ENCODE assay signal across 8 cellular contexts in the genomic region with DNA sequence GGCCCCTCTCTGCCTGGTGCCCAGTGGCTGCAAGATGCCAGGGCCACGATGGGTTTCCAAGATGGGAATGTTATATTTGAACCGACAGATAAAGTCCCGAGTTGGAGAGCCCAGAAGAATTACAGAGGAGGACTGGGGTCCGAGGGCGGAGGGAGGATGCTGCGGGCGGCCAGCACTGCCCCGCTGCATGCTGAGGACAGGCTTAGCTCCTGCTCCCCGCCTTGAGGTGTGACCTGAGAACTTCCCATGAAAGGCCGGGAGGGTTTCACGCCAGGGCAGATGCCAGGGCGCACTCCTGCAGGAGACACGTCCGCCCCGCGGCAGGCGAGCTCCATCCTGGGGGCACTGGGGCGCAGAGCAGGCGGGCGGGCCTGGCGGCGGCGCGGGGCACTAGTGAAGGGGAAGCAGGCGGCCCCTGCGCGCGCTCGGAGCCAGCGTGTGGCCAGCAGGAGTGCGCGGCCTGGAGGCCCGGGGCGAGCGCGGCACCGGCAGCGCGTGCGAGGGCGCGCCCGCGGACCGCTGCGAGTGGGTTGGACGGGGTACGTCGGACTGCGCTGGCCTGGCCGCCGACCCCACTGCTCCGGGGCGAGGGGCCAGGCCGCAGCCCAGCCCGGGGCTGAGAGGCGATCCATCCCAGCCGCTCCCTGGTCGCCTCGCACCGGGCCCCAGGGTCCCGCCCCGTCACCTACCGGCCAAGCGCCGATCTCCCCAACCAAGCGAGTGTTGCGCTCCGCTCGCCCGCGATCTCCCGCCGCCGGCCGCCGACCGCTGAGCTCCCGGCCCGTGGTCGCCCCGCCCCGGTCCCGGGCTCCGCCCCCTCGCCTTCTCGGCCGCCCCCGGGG. TPM values are rescaled to one million over a fixed set of nuclear protein-coding genes. Genes with fewer than 3 reads are reported as not detected.
DNase-seq lines count a peak whose midpoint lies in the region; ATAC-seq, FAIRE-seq and TF ChIP-seq lines count a peak whose summit lies in the region.

A gene (minus strand): TSS at position 750 of the 842 bp plus-strand sequence. CDS start 26,275 bp downstream, outside the sequence.

- H3K36me3 Mint-ChIP-seq in neural crest cell (ENCODE audit: low read depth) = no peaks in the 10 kb centered on the region

- under 1% methylated on average over 87 of the region's 89 CpGs for WGBS in urinary bladder

- TF ChIP-seq CTCF in AG10803 (conservative IDR thresholded peaks at IDR 0.05; ENCODE audit: low read length) (peak; percentile 16; the same call in 1 of the 2 replicates), neural crest cell (conservative IDR thresholded peaks at IDR 0.05) (peak; percentile 15)

- peak within 1 kb of the TSS; percentile 95 for H3K4me3 Mint-ChIP-seq in neural crest cell

- ATAC-seq in GM18868 (IDR thresholded peaks at IDR 0.05; ENCODE audit: unreplicated experiment) (peak; percentile 13), HG03457 (IDR thresholded peaks at IDR 0.05; ENCODE audit: unreplicated experiment) (peak; percentile 8)

- H3K36me3 ChIP-seq in urinary bladder (ENCODE audit: insufficient read depth) = no peaks in the 10 kb centered on the region

- no peaks in the 10 kb centered on the region for H3K9me3 Mint-ChIP-seq in neural crest cell

- peaks cover 1% of the 10 kb centered on the region for H3K4me1 ChIP-seq in urinary bladder (ENCODE audit: insufficient read depth)

- peak within 1 kb of the TSS; percentile 89 for H3K27ac ChIP-seq in urinary bladder (ENCODE audit: low read depth)

- peaks cover 50% of the 10 kb centered on the region for H3K4me1 Mint-ChIP-seq in neural crest cell

- H3K27me3 Mint-ChIP-seq in neural crest cell (ENCODE audit: low read depth) = no peaks in the 10 kb centered on the region

- H3K4me3 ChIP-seq in AG10803 (ENCODE audit: low read length) (peak within 1 kb of the TSS; percentile 90), urinary bladder (ENCODE audit: low read depth, low read length) (peak within 1 kb of the TSS; percentile 65)

- FAIRE-seq in RCC 7860 (lab: Jason Lieb, UNC) = no peak

- DNase-seq in AG10803 (ENCODE audit: low read depth) = peak; percentile 78
- DNase-seq in RCC 7860 (ENCODE audit: low spot score) = peak; percentile 48
- DNase-seq in activated gamma-delta T cell (lab: John Stamatoyannopoulos, UW) = peak; percentile 69
- DNase-seq in fibroblast of the conjunctiva (ENCODE audit: low read depth) = peak; percentile 51
- DNase-seq in neural crest cell (ENCODE audit: low read depth, low spot score) = peak; percentile 57

- peak within 1 kb of the TSS; percentile 92 for H3K27ac Mint-ChIP-seq in neural crest cell (ENCODE audit: unreplicated experiment)

RNA-seq across cellular contexts. Expression of the gene that starts here (rescaled TPM):
- total RNA-seq in neural crest cell (9.6 and 11.5 TPM in 2 replicates), urinary bladder (2.9 TPM)
- polyA plus RNA-seq in urinary bladder = 15.6 TPM

Comparison
In these comparisons a context has a peak if more than half of its experiments do, and no peak if none do; other contexts are left out.
1. Peak in every context shown above with its lines: DNase-seq, ATAC-seq, H3K4me3 ChIP-seq and H3K27ac ChIP-seq.